ENCODE assay signal across 31 cellular contexts in the genomic region with DNA sequence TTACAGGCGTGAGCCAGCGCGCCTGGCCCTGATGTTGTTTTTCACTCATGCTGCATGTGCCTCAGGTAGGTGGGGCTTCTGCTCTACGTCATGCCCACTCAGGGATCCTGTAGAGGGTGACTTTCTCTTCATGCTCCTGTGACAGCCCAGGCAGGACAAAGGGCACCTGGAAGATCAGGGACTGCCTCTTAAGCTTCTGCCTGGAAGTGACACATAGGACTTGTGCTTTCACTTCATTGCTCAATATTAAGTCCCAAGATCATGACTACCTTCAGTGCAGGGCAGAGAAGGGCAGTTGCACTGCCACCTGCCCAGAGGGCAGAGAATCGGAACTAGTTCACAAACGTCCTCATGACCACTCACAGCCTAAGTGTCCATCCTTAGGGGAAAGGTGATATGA.
"Had no signal": no experiment of that assay in that cellular context is flagged by ENCODE, and none has a peak within 500 bp of the region (broad histone marks: within the 10 kb centered on the region; RNA-seq: fewer than 3 reads in every experiment).

No MANE protein-coding gene starts in this region.

- H3K4me1 Mint-ChIP-seq: activated B cell treated with CpG ODN at 0.5 μM for 24 hours; activated CD4-positive, alpha-beta T cell treated with anti-CD3 and anti-CD28 coated beads, Interleukin-2, amount 10 ng/mL, durations not matched to agents 24 days and 14 days; activated CD8-positive, alpha-beta memory T cell treated with anti-CD3 and anti-CD28 coated beads, Interleukin-2, amount 10 ng/mL, durations not matched to agents 7 days and 5 days; activated naive CD8-positive, alpha-beta T cell treated with anti-CD3 and anti-CD28 coated beads, Interleukin-2, amount 50 U/mL, for 24 hours; T-cell had no signal

- H3K4me3 Mint-ChIP-seq: activated B cell treated with CpG ODN at 0.5 μM for 24 hours; activated CD4-positive, alpha-beta T cell treated with anti-CD3 and anti-CD28 coated beads, Interleukin-2, amount 10 ng/mL, durations not matched to agents 24 days and 14 days; activated CD8-positive, alpha-beta memory T cell treated with anti-CD3 and anti-CD28 coated beads, Interleukin-2, amount 10 ng/mL, durations not matched to agents 7 days and 5 days; activated naive CD8-positive, alpha-beta T cell treated with anti-CD3 and anti-CD28 coated beads, Interleukin-2, amount 50 U/mL, for 24 hours; activated T-cell treated with anti-CD3 and anti-CD28 coated beads, Interleukin-2, amount 50 U/mL, for 24 hours; activated T-helper 1 cell treated with anti-CD3 and anti-CD28 coated beads, Interleukin-12 subunit alpha, Interleukin-12 subunit beta, Interleukin-2, Interleukin-4 antibody, amounts not matched to agents 30 ng/mL and 10 ng/mL and 1 ng/mL, durations not matched to agents 14 hours and 24 hours and 36 hours; T-cell had no signal

- FAIRE-seq: astrocyte, RCC 7860, TTC549 had no signal

- H3K27me3 Mint-ChIP-seq: activated CD4-positive, alpha-beta T cell treated with anti-CD3 and anti-CD28 coated beads, Interleukin-2, amount 10 ng/mL, durations not matched to agents 24 days and 14 days had no signal

- ATAC-seq: activated CD8-positive, alpha-beta memory T cell treated with anti-CD3 and anti-CD28 coated beads, Interleukin-2, amount 10 ng/mL, durations not matched to agents 7 days and 5 days; activated naive CD4-positive, alpha-beta T cell treated with anti-CD3 and anti-CD28 coated beads, Interleukin-2, amount 50 U/mL, for 72 hours; activated naive CD8-positive, alpha-beta T cell treated with anti-CD3 and anti-CD28 coated beads, Interleukin-2, amount 50 U/mL, for 24 hours; T-cell had no signal

- H3K27ac Mint-ChIP-seq: activated B cell treated with CpG ODN at 0.5 μM for 24 hours; activated CD4-positive, alpha-beta T cell treated with anti-CD3 and anti-CD28 coated beads, Interleukin-2, amount 10 ng/mL, durations not matched to agents 24 days and 14 days; activated CD8-positive, alpha-beta memory T cell treated with anti-CD3 and anti-CD28 coated beads, Interleukin-2, amount 10 ng/mL, durations not matched to agents 7 days and 5 days; activated naive CD4-positive, alpha-beta T cell treated with anti-CD3 and anti-CD28 coated beads, Interleukin-2, amount 50 U/mL, for 72 hours; activated naive CD8-positive, alpha-beta T cell treated with anti-CD3 and anti-CD28 coated beads, Interleukin-2, amount 50 U/mL, for 24 hours; activated T-cell treated with anti-CD3 and anti-CD28 coated beads, Interleukin-2, amount 50 U/mL, for 24 hours; activated T-helper 1 cell treated with anti-CD3 and anti-CD28 coated beads, Interleukin-12 subunit alpha, Interleukin-12 subunit beta, Interleukin-2, Interleukin-4 antibody, amounts not matched to agents 30 ng/mL and 10 ng/mL and 1 ng/mL, durations not matched to agents 14 hours and 24 hours and 36 hours; T-cell had no signal

- H3K36me3 Mint-ChIP-seq: activated CD8-positive, alpha-beta memory T cell treated with anti-CD3 and anti-CD28 coated beads, Interleukin-2, amount 10 ng/mL, durations not matched to agents 7 days and 5 days; activated naive CD4-positive, alpha-beta T cell treated with anti-CD3 and anti-CD28 coated beads, Interleukin-2, amount 50 U/mL, for 72 hours; T-cell had no signal

- H3K4me3 ChIP-seq: SK-N-MC had no signal

- H3K27ac ChIP-seq: brain microvascular endothelial cell, SK-N-MC had no signal

- H3K36me3 ChIP-seq: brain microvascular endothelial cell had no signal

- DNase-seq: activated B cell treated with CpG ODN at 0.5 μM for 24 hours; activated CD4-positive, alpha-beta T cell treated with anti-CD3 and anti-CD28 coated beads for 1 hour; activated CD4-positive, alpha-beta T cell treated with anti-CD3 and anti-CD28 coated beads, Interleukin-2, amount 10 ng/mL, durations not matched to agents 24 days and 14 days; activated CD4-positive, alpha-beta T cell treated with anti-CD3 and anti-CD28 coated beads, Interleukin-2, amount 50 U/mL, for 48 hours; activated CD8-positive, alpha-beta memory T cell treated with anti-CD3 and anti-CD28 coated beads, Interleukin-2, amount 10 ng/mL, durations not matched to agents 7 days and 5 days; activated effector memory CD4-positive, alpha-beta T cell treated with Interleukin-2 at 50 U/mL for 16 hours; activated naive CD4-positive, alpha-beta T cell treated with Interleukin-2 at 50 U/mL for 16 hours; activated naive CD8-positive, alpha-beta T cell treated with anti-CD3 and anti-CD28 coated beads, Interleukin-2, amount 50 U/mL, for 24 hours; activated T-cell treated with anti-CD3 and anti-CD28 coated beads, Interleukin-2, amount 50 U/mL, for 24 hours; amniotic stem cell; brain microvascular endothelial cell; MM.1S; NCI-H1092; NCI-H1417; NCI-H1694; NCI-H2029 treated with DMSO at 0.1 percent for 48 hours; NCI-H345; NCI-H510A; NCI-H526 treated with DMSO at 0.1 percent for 48 hours; NCI-H82; OCI-M1; SHP77 treated with DMSO at 0.1 percent for 48 hours; T-cell; T-helper 2 cell; T1000 had no signal

- H3K9me3 Mint-ChIP-seq: activated naive CD4-positive, alpha-beta T cell treated with anti-CD3 and anti-CD28 coated beads, Interleukin-2, amount 50 U/mL, for 72 hours; activated naive CD8-positive, alpha-beta T cell treated with anti-CD3 and anti-CD28 coated beads, Interleukin-2, amount 50 U/mL, for 24 hours; activated T-cell treated with anti-CD3 and anti-CD28 coated beads, Interleukin-2, amount 50 U/mL, for 24 hours; T-cell had no signal
